ENCODE assay signal across 17 cellular contexts in genomic region chr2:84395819-84396218, GRCh38.
DNase-seq lines count a peak whose midpoint lies in the region; ATAC-seq lines count a peak whose summit lies in the region.
"Had no signal": no experiment of that assay in that cellular context is flagged by ENCODE, and none has a peak within 500 bp of the region (broad histone marks: within the 10 kb centered on the region; RNA-seq: fewer than 3 reads in every experiment).

No MANE protein-coding gene starts in this region.

- H3K4me3 Mint-ChIP-seq in stimulated activated effector memory CD8-positive, alpha-beta T cell treated with anti-CD3 and anti-CD28 coated beads, Interleukin-12 subunit alpha, Interleukin-12 subunit beta, amount 100 ng/mL, for 72 hours: no peak overlapping the region
- H3K4me3 Mint-ChIP-seq: activated CD4-positive, alpha-beta memory T cell treated with anti-CD3 and anti-CD28 coated beads for 36 hours; H9; nephron had no signal

- H3K4me1 Mint-ChIP-seq in stimulated activated effector memory CD8-positive, alpha-beta T cell treated with anti-CD3 and anti-CD28 coated beads, Interleukin-12 subunit alpha, Interleukin-12 subunit beta, amount 100 ng/mL, for 72 hours: no peaks in the 10 kb centered on the region
- H3K4me1 Mint-ChIP-seq: nephron had no signal

- H3K27ac Mint-ChIP-seq in stimulated activated effector memory CD8-positive, alpha-beta T cell treated with anti-CD3 and anti-CD28 coated beads, Interleukin-12 subunit alpha, Interleukin-12 subunit beta, amount 100 ng/mL, for 72 hours: no peak overlapping the region
- H3K27ac Mint-ChIP-seq: activated CD4-positive, alpha-beta memory T cell treated with anti-CD3 and anti-CD28 coated beads for 36 hours; H9; nephron had no signal

- no peaks in the 10 kb centered on the region for H3K9me3 ChIP-seq in MG63
- H3K9me3 ChIP-seq: adrenal gland had no signal

- H3K27me3 ChIP-seq in MG63: no peaks in the 10 kb centered on the region
- H3K27me3 ChIP-seq: adrenal gland had no signal

- peaks cover 5% of the 10 kb centered on the region for H3K9me3 Mint-ChIP-seq in stimulated activated effector memory CD8-positive, alpha-beta T cell treated with anti-CD3 and anti-CD28 coated beads, Interleukin-12 subunit alpha, Interleukin-12 subunit beta, amount 100 ng/mL, for 72 hours

- ATAC-seq in stimulated activated effector memory CD8-positive, alpha-beta T cell treated with anti-CD3 and anti-CD28 coated beads, Interleukin-12 subunit alpha, Interleukin-12 subunit beta, amount 100 ng/mL, for 72 hours: peak; percentile 55
- no peak for ATAC-seq in HG02870 (IDR thresholded peaks at IDR 0.05; ENCODE audit: unreplicated experiment)
- ATAC-seq: HepG2 had no signal

- H3K4me3 ChIP-seq in MG63: no peak overlapping the region
- H3K4me3 ChIP-seq: adrenal gland had no signal

- H3K36me3 Mint-ChIP-seq in stimulated activated effector memory CD8-positive, alpha-beta T cell treated with anti-CD3 and anti-CD28 coated beads, Interleukin-12 subunit alpha, Interleukin-12 subunit beta, amount 100 ng/mL, for 72 hours: no peaks in the 10 kb centered on the region
- H3K36me3 Mint-ChIP-seq: activated CD4-positive, alpha-beta memory T cell treated with anti-CD3 and anti-CD28 coated beads for 36 hours had no signal

- peak; percentile 17 for DNase-seq in stimulated activated CD4-positive, alpha-beta T cell treated with anti-CD3 and anti-CD28 coated beads, Interleukin-1b, Interleukin-23, amount 100 ng/mL, for 48 hours
- no peak for DNase-seq in stimulated activated CD4-positive, alpha-beta T cell treated with anti-CD3 and anti-CD28 coated beads, Interleukin-15, amount 100 ng/mL, for 24 hours
- DNase-seq in MG63 (peak; percentile 49), fibroblast of gingiva (ENCODE audit: low read depth) (peak; percentile 50), pons (ENCODE audit: low spot score) (no peak), DMS53 treated with DMSO at 0.1 percent for 48 hours (lab: John Stamatoyannopoulos, UW; ENCODE audit: unreplicated experiment) (no peak)
- DNase-seq in stimulated activated effector memory CD8-positive, alpha-beta T cell treated with anti-CD3 and anti-CD28 coated beads, Interleukin-12 subunit alpha, Interleukin-12 subunit beta, amount 100 ng/mL, for 72 hours (ENCODE audit: low spot score in 2 of 2): no peak
- DNase-seq: activated CD4-positive, alpha-beta memory T cell treated with anti-CD3 and anti-CD28 coated beads for 36 hours; adrenal gland; H9; head of caudate nucleus; mesenchymal stem cell; NCI-H1092; substantia nigra had no signal

- H3K36me3 ChIP-seq in MG63: no peaks in the 10 kb centered on the region
- H3K36me3 ChIP-seq: adrenal gland had no signal

Comparison
In these comparisons a context has a peak if more than half of its experiments do, and no peak if none do; other contexts are left out.
1. DNase-seq: peak in stimulated activated CD4-positive, alpha-beta T cell treated with anti-CD3 and anti-CD28 coated beads, Interleukin-1b, Interleukin-23, amount 100 ng/mL, for 48 hours (single experiment), MG63 (single experiment) and fibroblast of gingiva (single experiment); none in stimulated activated CD4-positive, alpha-beta T cell treated with anti-CD3 and anti-CD28 coated beads, Interleukin-15, amount 100 ng/mL, for 24 hours (single experiment), stimulated activated effector memory CD8-positive, alpha-beta T cell treated with anti-CD3 and anti-CD28 coated beads, Interleukin-12 subunit alpha, Interleukin-12 subunit beta, amount 100 ng/mL, for 72 hours (0 of 2), pons (single experiment) and DMS53 treated with DMSO at 0.1 percent for 48 hours (single experiment).